29 cellular contexts compared by ENCODE assay signal in the genomic region with DNA sequence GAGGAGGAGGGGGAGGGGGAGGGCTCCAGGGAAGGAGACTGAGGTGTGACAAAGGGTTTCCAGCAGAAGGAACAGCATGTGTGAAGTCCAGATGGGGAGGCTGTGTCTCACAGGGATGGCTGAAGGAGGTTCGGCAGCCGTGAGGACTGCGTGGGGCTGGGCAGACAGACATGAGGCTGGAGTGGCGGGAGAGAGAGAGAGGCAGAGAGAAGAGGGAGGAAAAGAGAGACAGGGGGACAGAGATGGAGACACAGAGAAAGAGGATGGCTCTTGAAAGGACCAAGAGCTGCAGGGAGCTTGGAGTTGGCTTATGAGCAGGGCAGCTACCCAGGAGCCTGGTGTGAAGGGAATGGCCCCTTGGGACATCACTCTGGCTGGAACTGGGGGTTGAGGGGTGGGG.
"Had no signal": no experiment of that assay in that cellular context is flagged by ENCODE, and none has a peak within 500 bp of the region (broad histone marks: within the 10 kb centered on the region; RNA-seq: fewer than 3 reads in every experiment).

No MANE protein-coding gene starts in this region.

- H3K27ac ChIP-seq: brain microvascular endothelial cell, esophagus squamous epithelium, left lung, lower lobe of right lung, prostate gland, skin epidermis, testis, transverse colon, VCaP had no signal

- H3K4me3 Mint-ChIP-seq: activated CD4-positive, alpha-beta memory T cell treated with anti-CD3 and anti-CD28 coated beads for 36 hours; activated CD4-positive, alpha-beta T cell treated with anti-CD3 and anti-CD28 coated beads, Interleukin-2, amount 10 ng/mL, durations not matched to agents 24 days and 14 days; activated naive CD4-positive, alpha-beta T cell treated with anti-CD3 and anti-CD28 coated beads for 36 hours; activated T-helper 1 cell treated with anti-CD3 and anti-CD28 coated beads, Interleukin-12 subunit alpha, Interleukin-12 subunit beta, Interleukin-2, Interleukin-4 antibody, amounts not matched to agents 30 ng/mL and 10 ng/mL and 1 ng/mL, durations not matched to agents 14 hours and 24 hours and 36 hours; naive thymus-derived CD8-positive, alpha-beta T cell; neural crest cell had no signal

- H3K27ac Mint-ChIP-seq: activated CD4-positive, alpha-beta memory T cell treated with anti-CD3 and anti-CD28 coated beads for 36 hours; activated CD4-positive, alpha-beta T cell treated with anti-CD3 and anti-CD28 coated beads, Interleukin-2, amount 10 ng/mL, durations not matched to agents 24 days and 14 days; activated naive CD4-positive, alpha-beta T cell treated with anti-CD3 and anti-CD28 coated beads for 36 hours; activated T-helper 1 cell treated with anti-CD3 and anti-CD28 coated beads, Interleukin-12 subunit alpha, Interleukin-12 subunit beta, Interleukin-2, Interleukin-4 antibody, amounts not matched to agents 30 ng/mL and 10 ng/mL and 1 ng/mL, durations not matched to agents 14 hours and 24 hours and 36 hours; naive thymus-derived CD8-positive, alpha-beta T cell had no signal

- H3K9me3 ChIP-seq: esophagus squamous epithelium, left lung, lower lobe of right lung, prostate gland, testis, transverse colon had no signal

- ATAC-seq: activated CD4-positive, CD25-positive, alpha-beta regulatory T cell treated with anti-CD3 and anti-CD28 coated beads, Interleukin-2, amount 50 U/mL, for 24 hours; left lung; lower lobe of right lung; naive thymus-derived CD8-positive, alpha-beta T cell; sciatic nerve; stimulated activated naive CD8-positive, alpha-beta T cell treated with anti-CD3 and anti-CD28 coated beads, Interleukin-15, Interleukin-2, amounts not matched to agents 100 U/mL and 50 U/mL, for 24 hours had no signal

- H3K4me1 Mint-ChIP-seq: activated CD4-positive, alpha-beta T cell treated with anti-CD3 and anti-CD28 coated beads, Interleukin-2, amount 10 ng/mL, durations not matched to agents 24 days and 14 days had no signal

- H3K36me3 ChIP-seq: brain microvascular endothelial cell, esophagus squamous epithelium, left lung, lower lobe of right lung, prostate gland, transverse colon had no signal

- H3K4me1 ChIP-seq: esophagus squamous epithelium, left lung, lower lobe of right lung, prostate gland, testis, transverse colon had no signal

- H3K9me3 Mint-ChIP-seq: activated CD4-positive, alpha-beta memory T cell treated with anti-CD3 and anti-CD28 coated beads for 36 hours; activated CD4-positive, alpha-beta T cell treated with anti-CD3 and anti-CD28 coated beads, Interleukin-2, amount 10 ng/mL, durations not matched to agents 24 days and 14 days; activated naive CD4-positive, alpha-beta T cell treated with anti-CD3 and anti-CD28 coated beads for 36 hours; activated T-helper 1 cell treated with anti-CD3 and anti-CD28 coated beads, Interleukin-12 subunit alpha, Interleukin-12 subunit beta, Interleukin-2, Interleukin-4 antibody, amounts not matched to agents 30 ng/mL and 10 ng/mL and 1 ng/mL, durations not matched to agents 14 hours and 24 hours and 36 hours; neural crest cell had no signal

- DNase-seq: activated CD4-positive, alpha-beta memory T cell treated with anti-CD3 and anti-CD28 coated beads for 36 hours; activated CD8-positive, alpha-beta memory T cell treated with anti-CD3 and anti-CD28 coated beads, Interleukin-2, amount 50 U/mL, for 4 hours; activated effector memory CD4-positive, alpha-beta T cell treated with anti-CD3 and anti-CD28 coated beads, Interleukin-2, amount 50 U/mL, for 16 hours; activated naive CD4-positive, alpha-beta T cell treated with anti-CD3 and anti-CD28 coated beads for 36 hours; activated T-cell treated with anti-CD3 and anti-CD28 coated beads, Interleukin-2, amount 50 U/mL, for 1 hour; amniotic stem cell; brain microvascular endothelial cell; cortex of kidney; esophagus squamous epithelium; foreskin melanocyte; left lung; lower lobe of right lung; mesenchymal stem cell; naive thymus-derived CD8-positive, alpha-beta T cell; retina; stimulated activated CD4-positive, alpha-beta T cell treated with anti-CD3 and anti-CD28 coated beads, Interleukin-12 subunit alpha, Interleukin-12 subunit beta, amount 100 ng/mL, for 4 hours; stimulated activated CD4-positive, alpha-beta T cell treated with anti-CD3 and anti-CD28 coated beads, Interleukin-4, amount 100 ng/mL, for 1 hour; stimulated activated naive CD8-positive, alpha-beta T cell treated with anti-CD3 and anti-CD28 coated beads, Interleukin-15, Interleukin-2, amounts not matched to agents 100 U/mL and 50 U/mL, for 24 hours; T-helper 9 cell; testis; transverse colon had no signal

- H3K27me3 Mint-ChIP-seq: activated CD4-positive, alpha-beta memory T cell treated with anti-CD3 and anti-CD28 coated beads for 36 hours; activated CD4-positive, alpha-beta T cell treated with anti-CD3 and anti-CD28 coated beads, Interleukin-2, amount 10 ng/mL, durations not matched to agents 24 days and 14 days had no signal

- H3K4me3 ChIP-seq: esophagus squamous epithelium, left lung, lower lobe of right lung, prostate gland, skin epidermis, testis, transverse colon had no signal

- H3K36me3 Mint-ChIP-seq: activated CD4-positive, alpha-beta memory T cell treated with anti-CD3 and anti-CD28 coated beads for 36 hours had no signal

- H3K27me3 ChIP-seq: brain microvascular endothelial cell, esophagus squamous epithelium, left lung, testis, transverse colon had no signal
